ENCODE assay signal across 9 cellular contexts in genomic region chr7:106568680-106569499, GRCh38.
DNase-seq lines count a peak whose midpoint lies in the region; ATAC-seq, FAIRE-seq and TF ChIP-seq lines count a peak whose summit lies in the region.
"Had no signal": no experiment of that assay in that cellular context is flagged by ENCODE, and none has a peak within 500 bp of the region (broad histone marks: within the 10 kb centered on the region; RNA-seq: fewer than 3 reads in every experiment).

No MANE protein-coding gene starts in this region.

- H3K27me3 ChIP-seq in gastrocnemius medialis = no peaks in the 10 kb centered on the region

- DNase-seq in A549 (ENCODE audit: low read depth in 1 of 2, low spot score in 1 of 2) (peak in 1 of 2 experiments; percentile 43), HCEC 1CT (peak; percentile 73), NOMO-1 (lab: John Stamatoyannopoulos, UW; ENCODE audit: unreplicated experiment in 2 of 2) (peak; percentile 27 to 73), epithelial cell of proximal tubule (ENCODE audit: low read depth) (peak; percentile 79), gastrocnemius medialis (no peak), GM19240 (ENCODE audit: insufficient read length, low spot score) (no peak)
- DNase-seq: activated naive CD8-positive, alpha-beta T cell treated with anti-CD3 and anti-CD28 coated beads, Interleukin-2, amount 10 ng/mL, durations not matched to agents 7 days and 5 days had no signal

- CTCF ChIA-PET in A549 (lab: Yijun Ruan, JAX) = no interaction called here

- no peak; a peak in 1 of 5 replicates for TF ChIP-seq EP300 in A549 (IDR thresholded peaks at IDR 0.05)

- intact Hi-C loops in gastrocnemius medialis (cut with DNase I; ENCODE audit: low total_unique reads) = no loop called here

- H3K4me1 ChIP-seq in A549 = peaks cover 11% of the 10 kb centered on the region; the same call in 2 of the 3 replicates
- H3K4me1 ChIP-seq in gastrocnemius medialis = peaks cover 8 to 14% of the 10 kb centered on the region in 2 donors

- TF ChIP-seq POLR2A in A549 (IDR thresholded peaks at IDR 0.05; ENCODE audit: low read length) (no peak), gastrocnemius medialis (IDR thresholded peaks at IDR 0.05) (no peak)

- in situ Hi-C loops in gastrocnemius medialis (cut with MboI; ENCODE audit: low sequenced_read_pairs in 4 of 4) = no loop called here

- no peak for FAIRE-seq in A549 (lab: Jason Lieb, UNC)

- H3K4me2 ChIP-seq in A549 = peak overlapping the region; percentile 41

- POLR2A ChIA-PET in A549 (lab: Yijun Ruan, JAX) = no interaction called here

- H3K27ac ChIP-seq in A549 = peak overlapping the region; percentile 63 to 85
- H3K27ac ChIP-seq in gastrocnemius medialis = peak overlapping the region in 1 of 4 donors; percentile 33

- no peak for TF ChIP-seq CTCF in A549 (IDR thresholded peaks at IDR 0.05)
- no peak for TF ChIP-seq CTCF in epithelial cell of proximal tubule (conservative IDR thresholded peaks at IDR 0.05; ENCODE audit: low read depth, low read length)
- no peak for TF ChIP-seq CTCF in gastrocnemius medialis (IDR thresholded peaks at IDR 0.05 in 4 of 5, conservative IDR thresholded peaks at IDR 0.05 in 1 of 5)

- WGBS in A549 (ENCODE audit: missing lambda C conversion rate) = 44% methylated on average over 4 of the region's 4 CpGs

- H3K36me3 ChIP-seq in gastrocnemius medialis = no peaks in the 10 kb centered on the region

- TF ChIP-seq RAD21 in A549 (conservative IDR thresholded peaks at IDR 0.05 in 1 of 2, IDR thresholded peaks at IDR 0.05 in 1 of 2) = no peak

- H3K9me3 ChIP-seq in A549 = peaks cover 4% of the 10 kb centered on the region; the same call in 2 of the 3 replicates
- H3K9me3 ChIP-seq in gastrocnemius medialis = no peaks in the 10 kb centered on the region

- ATAC-seq in A549 = no peak
- ATAC-seq in gastrocnemius medialis = peak; percentile 58 to 76
- ATAC-seq in GM21423 (IDR thresholded peaks at IDR 0.05; ENCODE audit: unreplicated experiment) = no peak
- no peak for ATAC-seq in GM19397 (IDR thresholded peaks at IDR 0.05; ENCODE audit: unreplicated experiment)

- H3K4me3 ChIP-seq in A549 (no peak overlapping the region), epithelial cell of proximal tubule (ENCODE audit: low read depth, low read length) (no peak overlapping the region), gastrocnemius medialis (no peak overlapping the region)

TF ChIP-seq in A549, 52 proteins besides CTCF, POLR2A, EP300 and RAD21:
- TF ChIP-seq CEBPB (IDR thresholded peaks at IDR 0.05) (peak; percentile 58 to 84; a peak in 3 of 4 replicates), RCOR1 (IDR thresholded peaks at IDR 0.05; ENCODE audit: low read depth, low read length) (no peak), E2F6 (IDR thresholded peaks at IDR 0.05; ENCODE audit: borderline replicate concordance, low read depth) (no peak)
TF ChIP-seq in A549: peak in this region for 1.

Comparison
In these comparisons a context has a peak if more than half of its experiments do, and no peak if none do; other contexts are left out.
1. ATAC-seq: peak in gastrocnemius medialis (2 of 2); none in A549 (0 of 2), GM21423 (single experiment) and GM19397 (single experiment).
2. DNase-seq: peak in HCEC 1CT (single experiment), NOMO-1 (2 of 2) and epithelial cell of proximal tubule (single experiment); none in gastrocnemius medialis (0 of 2) and GM19240 (single experiment).